ENCODE assay signal across 28 cellular contexts in the genomic region with DNA sequence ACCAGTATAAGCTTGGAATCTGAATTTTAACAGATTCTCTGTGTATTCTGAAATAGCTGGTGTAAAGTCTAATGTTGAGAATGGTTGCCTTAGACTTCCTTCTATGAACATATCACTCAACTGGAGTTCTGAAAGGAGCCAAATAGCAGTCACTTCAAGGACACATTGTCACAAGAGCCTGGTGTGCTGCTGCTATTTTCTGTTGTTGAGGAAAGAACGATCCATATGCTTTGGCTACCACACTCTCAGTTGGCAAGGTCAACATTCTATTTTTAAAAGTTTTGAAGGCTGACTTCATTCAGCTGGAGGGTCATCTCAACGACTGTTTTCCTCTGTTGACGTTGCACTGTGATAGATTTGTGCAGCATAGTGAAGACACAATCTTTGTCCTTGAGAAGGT.
"Had no signal": no experiment of that assay in that cellular context is flagged by ENCODE, and none has a peak within 500 bp of the region (broad histone marks: within the 10 kb centered on the region; RNA-seq: fewer than 3 reads in every experiment).

No MANE protein-coding gene starts in this region.

- H3K9me3 Mint-ChIP-seq: mesothelial cell of epicardium; naive B cell; nephron progenitor cell; neural progenitor cell; stimulated activated naive B cell treated with anti-CD40 and anti-IgM and Interleukin-4, amounts not matched to agents 10 μg/mL and 1 μg/mL and 100 μg/mL, for 72 hours had no signal

- H3K4me3 Mint-ChIP-seq: mesothelial cell of epicardium; naive B cell; natural killer cell; nephron progenitor cell; neural progenitor cell; stimulated activated naive B cell treated with anti-CD40 and anti-IgM and Interleukin-4, amounts not matched to agents 10 μg/mL and 1 μg/mL and 100 μg/mL, for 72 hours had no signal

- H3K4me2 ChIP-seq: hepatocyte, neural progenitor cell had no signal

- H3K4me3 ChIP-seq: hepatocyte, lung, neural progenitor cell, ovary, psoas muscle, skin epidermis, stomach, testis, thyroid gland, transverse colon, upper lobe of left lung, vagina had no signal

- H3K4me1 Mint-ChIP-seq: mesothelial cell of epicardium; natural killer cell; nephron progenitor cell; stimulated activated naive B cell treated with anti-CD40 and anti-IgM and Interleukin-4, amounts not matched to agents 10 μg/mL and 1 μg/mL and 100 μg/mL, for 72 hours had no signal

- H3K27ac Mint-ChIP-seq: mesothelial cell of epicardium; naive B cell; natural killer cell; nephron progenitor cell; neural progenitor cell; stimulated activated naive B cell treated with anti-CD40 and anti-IgM and Interleukin-4, amounts not matched to agents 10 μg/mL and 1 μg/mL and 100 μg/mL, for 72 hours had no signal

- H3K9me3 ChIP-seq: neutrophil, ovary, psoas muscle, stomach, testis, thyroid gland, transverse colon, upper lobe of left lung, vagina had no signal

- H3K79me2 ChIP-seq: hepatocyte had no signal

- H3K27me3 ChIP-seq: hepatocyte, neural progenitor cell, neutrophil, ovary, stomach, testis, thyroid gland, transverse colon, upper lobe of left lung, vagina had no signal

- ATAC-seq: left lobe of liver; natural killer cell; psoas muscle; sciatic nerve; stimulated activated naive B cell treated with anti-CD40 and anti-IgM and Interleukin-4, amounts not matched to agents 10 μg/mL and 1 μg/mL and 100 μg/mL, for 72 hours; stimulated activated naive CD8-positive, alpha-beta T cell treated with anti-CD3 and anti-CD28 coated beads, Interleukin-15, Interleukin-2, amounts not matched to agents 100 U/mL and 50 U/mL, for 24 hours had no signal

- H3K27me3 Mint-ChIP-seq: stimulated activated naive B cell treated with anti-CD40 and anti-IgM and Interleukin-4, amounts not matched to agents 10 μg/mL and 1 μg/mL and 100 μg/mL, for 72 hours had no signal

- H3K27ac ChIP-seq: hepatocyte, neural progenitor cell, neutrophil, ovary, psoas muscle, skin epidermis, stomach, testis, thyroid gland, transverse colon, upper lobe of left lung, vagina had no signal

- H3K4me1 ChIP-seq: psoas muscle, testis, thyroid gland, transverse colon, upper lobe of left lung, vagina had no signal

- H2AFZ ChIP-seq: hepatocyte, neural progenitor cell had no signal

- H3K36me3 ChIP-seq: neural progenitor cell, neutrophil, ovary, stomach, thyroid gland, transverse colon, upper lobe of left lung, vagina had no signal

- DNase-seq: islet precursor cell; mesendoderm; naive B cell; natural killer cell; nephron progenitor cell; occipital lobe; ovary; psoas muscle; stimulated activated CD4-positive, alpha-beta T cell treated with anti-CD3 and anti-CD28 coated beads, Interleukin-12 subunit alpha, Interleukin-12 subunit beta, amount 100 ng/mL, for 4 hours; stimulated activated CD4-positive, alpha-beta T cell treated with anti-CD3 and anti-CD28 coated beads, Interleukin-15, amount 100 ng/mL, for 24 hours; stimulated activated CD4-positive, alpha-beta T cell treated with anti-CD3 and anti-CD28 coated beads, Interleukin-2, amount 100 ng/mL, for 24 hours; stimulated activated CD4-positive, alpha-beta T cell treated with anti-CD3 and anti-CD28 coated beads, Interleukin-4, amount 100 ng/mL, for 1 hour; stimulated activated naive B cell treated with anti-CD40 and anti-IgM and Interleukin-4, amounts not matched to agents 10 μg/mL and 1 μg/mL and 100 μg/mL, for 72 hours; stimulated activated naive CD8-positive, alpha-beta T cell treated with anti-CD3 and anti-CD28 coated beads, Interleukin-15, Interleukin-2, amounts not matched to agents 100 U/mL and 50 U/mL, for 24 hours; stomach; testis; thyroid gland; transverse colon; upper lobe of left lung had no signal

- H3K36me3 Mint-ChIP-seq: mesothelial cell of epicardium; naive B cell; natural killer cell; neural progenitor cell; stimulated activated naive B cell treated with anti-CD40 and anti-IgM and Interleukin-4, amounts not matched to agents 10 μg/mL and 1 μg/mL and 100 μg/mL, for 72 hours had no signal
